In the genomic region with DNA sequence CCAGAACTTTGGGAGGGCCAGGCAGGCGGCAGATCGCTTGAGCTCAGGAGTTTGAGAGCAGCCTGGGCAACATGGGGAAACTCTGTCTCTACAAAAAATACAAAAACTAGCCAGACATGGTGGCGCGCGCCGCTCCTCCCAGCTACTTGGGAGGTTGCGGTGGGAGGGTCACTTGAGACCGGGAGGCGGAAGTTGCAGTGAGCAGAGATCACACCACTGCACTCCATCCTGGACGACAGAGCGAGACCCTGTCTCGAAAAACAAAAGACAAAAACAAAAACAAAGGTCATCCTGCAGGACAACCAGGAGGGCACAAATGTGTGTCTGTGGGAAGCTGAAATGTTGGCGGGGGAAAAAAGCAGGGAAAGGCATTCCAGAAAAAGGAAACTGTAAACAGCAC, we compare ENCODE assay signal across 8 cellular contexts.
A peak's percentile ranks its signal among the peaks of the same experiment; 100 is the strongest.
DNase-seq lines count a peak whose midpoint lies in the region; ATAC-seq and TF ChIP-seq lines count a peak whose summit lies in the region.

No MANE protein-coding gene starts in this region.

- H3K4me3 Mint-ChIP-seq in CD14-positive monocyte (peak overlapping the region; percentile 62 to 69), neural crest cell (peak overlapping the region; percentile 92)

- intact Hi-C loops in CD14-positive monocyte (cut with micrococcal nuclease): loop anchor here (5.0 to 10.0 kb wide), 2 partner anchors 51 to 1636 kb away; no protein-coding TSS in a partner anchor

- H3K9me3 ChIP-seq in SJSA1 (replicated peaks) (no peaks in the 10 kb centered on the region), esophagus (ENCODE audit: control insufficient read depth in 2 of 2, insufficient read depth in 1 of 2, low read depth in 1 of 2, low read length in 1 of 2) (no peaks in the 10 kb centered on the region)

- peaks cover 3% of the 10 kb centered on the region; the same call in 1 of the 2 replicates for H3K36me3 ChIP-seq in SJSA1
- H3K36me3 ChIP-seq in esophagus (ENCODE audit: control insufficient read depth in 2 of 2, insufficient read depth in 2 of 2, low read length in 1 of 2): no peaks in the 10 kb centered on the region

- H3K4me3 ChIP-seq in SJSA1: peak overlapping the region; percentile 5; the same call in 1 of the 2 replicates
- H3K4me3 ChIP-seq in esophagus (ENCODE audit: low read depth in 1 of 2, low read length in 2 of 2): no peak overlapping the region

- ATAC-seq in esophagus mucosa: no peak
- ATAC-seq in HG03342 (IDR thresholded peaks at IDR 0.05; ENCODE audit: unreplicated experiment): no peak

- H3K36me3 Mint-ChIP-seq in CD14-positive monocyte (no peaks in the 10 kb centered on the region), neural crest cell (ENCODE audit: low read depth) (peaks cover 3% of the 10 kb centered on the region)

- H3K27ac ChIP-seq in SJSA1 (peak overlapping the region; percentile 100), esophagus (ENCODE audit: low read depth in 2 of 2, low read length in 1 of 2) (peak overlapping the region; percentile 73 to 80)

- in situ Hi-C loops in KBM-7 (cut with MboI; ENCODE audit: low pct_unique_long_range_greater_than_20kb, low sequenced_read_pairs): no loop called here

- no peaks in the 10 kb centered on the region for H3K27me3 ChIP-seq in SJSA1 (replicated peaks)
- H3K27me3 ChIP-seq in esophagus (ENCODE audit: control insufficient read depth in 1 of 2, insufficient read depth in 2 of 2, low read length in 2 of 2): no peaks in the 10 kb centered on the region

- DNase-seq in CD14-positive monocyte (ENCODE audit: low spot score) (no peak), SJSA1 (ENCODE audit: low read depth in 1 of 2, low spot score in 2 of 2) (peak; percentile 65 to 68), neural crest cell (ENCODE audit: low read depth, low spot score) (no peak), CD1c-positive myeloid dendritic cell (ENCODE audit: extremely low spot score) (no peak), KBM-7 (no peak)

- WGBS in esophagus, 2 donors: 78 to 82% methylated on average over 13 of the region's 13 CpGs

- peak overlapping the region; percentile 82 to 100 (median 100) for H3K27ac Mint-ChIP-seq in CD14-positive monocyte
- H3K27ac Mint-ChIP-seq in neural crest cell (ENCODE audit: unreplicated experiment): peak overlapping the region; percentile 97

- peaks cover 0 to 1% (median 0%) of the 10 kb centered on the region in 3 donors for H3K27me3 Mint-ChIP-seq in CD14-positive monocyte (ENCODE audit: low read depth in 3 of 3)
- H3K27me3 Mint-ChIP-seq in neural crest cell (ENCODE audit: low read depth): no peaks in the 10 kb centered on the region

- peaks cover 42% of the 10 kb centered on the region for H3K4me1 Mint-ChIP-seq in CD14-positive monocyte
- H3K4me1 Mint-ChIP-seq in neural crest cell: peaks cover 47% of the 10 kb centered on the region

- H3K4me1 ChIP-seq in SJSA1 (replicated peaks) (peaks cover 46% of the 10 kb centered on the region), esophagus (ENCODE audit: control insufficient read depth in 2 of 2, insufficient read depth in 2 of 2, low read length in 1 of 2) (no peaks in the 10 kb centered on the region)

- peaks cover 0 to 3% (median 0%) of the 10 kb centered on the region in 7 donors for H3K9me3 Mint-ChIP-seq in CD14-positive monocyte
- no peaks in the 10 kb centered on the region for H3K9me3 Mint-ChIP-seq in neural crest cell

- TF ChIP-seq CTCF in CD14-positive monocyte (IDR thresholded peaks at IDR 0.05): no peak
- no peak for TF ChIP-seq CTCF in neural crest cell (conservative IDR thresholded peaks at IDR 0.05)

Comparison
In these comparisons a context has a peak if more than half of its experiments do, and no peak if none do; other contexts are left out.
1. DNase-seq: peak in SJSA1 (2 of 2); none in CD14-positive monocyte (single experiment), neural crest cell (single experiment), CD1c-positive myeloid dendritic cell (single experiment) and KBM-7 (single experiment).